In genomic region chr20:58621906-58622548, GRCh38 we compare ENCODE assay signal across 1 cellular context.
TF ChIP-seq lines count a peak whose summit lies in the region.

No MANE protein-coding gene starts in this region.

TF ChIP-seq in GM23338, 12 proteins besides CTCF, POLR2A, EP300 and RAD21:
- no peak for TF ChIP-seq ZNF462 (CRISPR knock-in tag; IDR thresholded peaks at IDR 0.05)
- no peak for TF ChIP-seq ZNF114 (CRISPR knock-in tag; IDR thresholded peaks at IDR 0.05)
- TF ChIP-seq EZH2 (IDR thresholded peaks at IDR 0.05; ENCODE audit: low read depth, unreplicated experiment), result no peak
- no peak for TF ChIP-seq NANOG (IDR thresholded peaks at IDR 0.05; ENCODE audit: borderline replicate concordance)
- no peak for TF ChIP-seq ZNF331 (CRISPR knock-in tag; IDR thresholded peaks at IDR 0.05; ENCODE audit: low read depth)
- no peak for TF ChIP-seq CREB1 (CRISPR knock-in tag; IDR thresholded peaks at IDR 0.05; ENCODE audit: low read depth)
- TF ChIP-seq, protein P1, sequence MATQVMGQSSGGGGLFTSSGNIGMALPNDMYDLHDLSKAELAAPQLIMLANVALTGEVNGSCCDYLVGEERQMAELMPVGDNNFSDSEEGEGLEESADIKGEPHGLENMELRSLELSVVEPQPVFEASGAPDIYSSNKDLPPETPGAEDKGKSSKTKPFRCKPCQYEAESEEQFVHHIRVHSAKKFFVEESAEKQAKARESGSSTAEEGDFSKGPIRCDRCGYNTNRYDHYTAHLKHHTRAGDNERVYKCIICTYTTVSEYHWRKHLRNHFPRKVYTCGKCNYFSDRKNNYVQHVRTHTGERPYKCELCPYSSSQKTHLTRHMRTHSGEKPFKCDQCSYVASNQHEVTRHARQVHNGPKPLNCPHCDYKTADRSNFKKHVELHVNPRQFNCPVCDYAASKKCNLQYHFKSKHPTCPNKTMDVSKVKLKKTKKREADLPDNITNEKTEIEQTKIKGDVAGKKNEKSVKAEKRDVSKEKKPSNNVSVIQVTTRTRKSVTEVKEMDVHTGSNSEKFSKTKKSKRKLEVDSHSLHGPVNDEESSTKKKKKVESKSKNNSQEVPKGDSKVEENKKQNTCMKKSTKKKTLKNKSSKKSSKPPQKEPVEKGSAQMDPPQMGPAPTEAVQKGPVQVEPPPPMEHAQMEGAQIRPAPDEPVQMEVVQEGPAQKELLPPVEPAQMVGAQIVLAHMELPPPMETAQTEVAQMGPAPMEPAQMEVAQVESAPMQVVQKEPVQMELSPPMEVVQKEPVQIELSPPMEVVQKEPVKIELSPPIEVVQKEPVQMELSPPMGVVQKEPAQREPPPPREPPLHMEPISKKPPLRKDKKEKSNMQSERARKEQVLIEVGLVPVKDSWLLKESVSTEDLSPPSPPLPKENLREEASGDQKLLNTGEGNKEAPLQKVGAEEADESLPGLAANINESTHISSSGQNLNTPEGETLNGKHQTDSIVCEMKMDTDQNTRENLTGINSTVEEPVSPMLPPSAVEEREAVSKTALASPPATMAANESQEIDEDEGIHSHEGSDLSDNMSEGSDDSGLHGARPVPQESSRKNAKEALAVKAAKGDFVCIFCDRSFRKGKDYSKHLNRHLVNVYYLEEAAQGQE (IDR thresholded peaks at IDR 0.05; ENCODE audit: unreplicated experiment), result no peak
- TF ChIP-seq EZH2phosphoT487 (IDR thresholded peaks at IDR 0.05; ENCODE audit: unreplicated experiment), result no peak
